ENCODE assay signal across 13 cellular contexts in genomic region chr11:117862019-117862725, GRCh38. TPM values are rescaled to one million over a fixed set of nuclear protein-coding genes. Genes with fewer than 3 reads are reported as not detected.
DNase-seq lines count a peak whose midpoint lies in the region; ATAC-seq and TF ChIP-seq lines count a peak whose summit lies in the region.
"Had no signal": no experiment of that assay in that cellular context is flagged by ENCODE, and none has a peak within 500 bp of the region (broad histone marks: within the 10 kb centered on the region; RNA-seq: fewer than 3 reads in every experiment).

No MANE protein-coding gene starts in this region.

- no peaks in the 10 kb centered on the region for H3F3A ChIP-seq in GM23338 (replicated peaks; ENCODE audit: low read depth)

- TF ChIP-seq CTCF in GM23338 (conservative IDR thresholded peaks at IDR 0.05; ENCODE audit: low read depth in 2 of 2) (no peak), right lobe of liver (IDR thresholded peaks at IDR 0.05) (no peak), WERI-Rb-1 (IDR thresholded peaks at IDR 0.05; ENCODE audit: low read depth, low read length) (no peak)

- H2AFZ ChIP-seq in GM23338: no peak overlapping the region

- no peak for TF ChIP-seq POLR2A in right lobe of liver (IDR thresholded peaks at IDR 0.05)

- no peaks in the 10 kb centered on the region for H3K9me3 ChIP-seq in right lobe of liver
- H3K9me3 ChIP-seq in WERI-Rb-1 (ENCODE audit: severe bottlenecking): no peaks in the 10 kb centered on the region

- H3K27me3 Mint-ChIP-seq in GM23338 (ENCODE audit: insufficient read depth, low read depth, poor library complexity): no peaks in the 10 kb centered on the region
- H3K27me3 Mint-ChIP-seq: activated naive CD4-positive, alpha-beta T cell treated with anti-CD3 and anti-CD28 coated beads, Interleukin-2, amount 50 U/mL, for 24 hours had no signal

- no peak for DNase-seq in GM23338 (ENCODE audit: low spot score)
- peak in 1 of 3 donors; percentile 37 for DNase-seq in right lobe of liver
- no peak for DNase-seq in sciatic nerve (ENCODE audit: low spot score)
- DNase-seq in WERI-Rb-1: no peak
- no peak for DNase-seq in retina
- no peak for DNase-seq in KBM-7
- DNase-seq: stimulated activated CD4-positive, alpha-beta T cell treated with anti-CD3 and anti-CD28 coated beads, Interleukin-12 subunit alpha, Interleukin-12 subunit beta, amount 100 ng/mL, for 4 hours; T-helper 9 cell had no signal

- no peaks in the 10 kb centered on the region for H3K9me2 ChIP-seq in GM23338 (ENCODE audit: insufficient read depth)

- WGBS in right lobe of liver (ENCODE audit: insufficient coverage, low coverage, low lambda C conversion rate, missing lambda C conversion rate): 48% methylated on average over 7 of the region's 12 CpGs

- H3K27me3 ChIP-seq in GM23338 (ENCODE audit: insufficient read depth) (no peaks in the 10 kb centered on the region), right lobe of liver (no peaks in the 10 kb centered on the region), WERI-Rb-1 (ENCODE audit: insufficient read depth, low read depth, severe bottlenecking) (no peaks in the 10 kb centered on the region)

- intact Hi-C loops in right lobe of liver (cut with DNase I) (no loop called here), sciatic nerve (cut with DNase I) (no loop called here)

- H3K27ac Mint-ChIP-seq in GM23338: no peak overlapping the region
- H3K27ac Mint-ChIP-seq: activated naive CD4-positive, alpha-beta T cell treated with anti-CD3 and anti-CD28 coated beads, Interleukin-2, amount 50 U/mL, for 24 hours had no signal

- peak overlapping the region; percentile 64 for H3K4me2 ChIP-seq in GM23338

- peaks cover 26% of the 10 kb centered on the region for H3K4me1 Mint-ChIP-seq in GM23338
- H3K4me1 Mint-ChIP-seq: activated naive CD4-positive, alpha-beta T cell treated with anti-CD3 and anti-CD28 coated beads, Interleukin-2, amount 50 U/mL, for 24 hours had no signal

- H3K4me3 ChIP-seq in GM23338: no peak overlapping the region
- no peak overlapping the region for H3K4me3 ChIP-seq in right lobe of liver
- H3K4me3 ChIP-seq in WERI-Rb-1 (ENCODE audit: low read depth, low read length): no peak overlapping the region

- H3K4me1 ChIP-seq in GM23338 (ENCODE audit: insufficient read depth): peaks cover 18% of the 10 kb centered on the region
- H3K4me1 ChIP-seq in right lobe of liver: no peaks in the 10 kb centered on the region

- peak overlapping the region; percentile 45; the same call in 1 of the 2 replicates for H3K27ac ChIP-seq in GM23338 (ENCODE audit: low read depth)
- H3K27ac ChIP-seq in cingulate gyrus (ENCODE audit: low read depth, low read length): peak overlapping the region; percentile 73
- peak overlapping the region; percentile 60 to 74 (median 66) for H3K27ac ChIP-seq in right lobe of liver
- no peak overlapping the region for H3K27ac ChIP-seq in WERI-Rb-1

- H4K20me1 ChIP-seq in GM23338 (replicated peaks; ENCODE audit: insufficient read depth): peaks cover 9% of the 10 kb centered on the region

- ATAC-seq in GM23338: no peak
- ATAC-seq in right lobe of liver: peak in 1 of 4 donors; percentile 21
- peak; percentile 60 for ATAC-seq in sciatic nerve
- ATAC-seq in HG02610 (IDR thresholded peaks at IDR 0.05; ENCODE audit: unreplicated experiment): no peak
- ATAC-seq: naive thymus-derived CD8-positive, alpha-beta T cell had no signal

- H3K79me2 ChIP-seq in GM23338 (replicated peaks; ENCODE audit: insufficient read depth): peaks cover 28% of the 10 kb centered on the region

- H3K9me3 Mint-ChIP-seq in GM23338: no peaks in the 10 kb centered on the region; the same call in 2 of the 3 replicates
- H3K9me3 Mint-ChIP-seq: activated naive CD4-positive, alpha-beta T cell treated with anti-CD3 and anti-CD28 coated beads, Interleukin-2, amount 50 U/mL, for 24 hours; naive thymus-derived CD8-positive, alpha-beta T cell had no signal

- H3K4me3 Mint-ChIP-seq in GM23338: no peak overlapping the region
- H3K4me3 Mint-ChIP-seq: activated naive CD4-positive, alpha-beta T cell treated with anti-CD3 and anti-CD28 coated beads, Interleukin-2, amount 50 U/mL, for 24 hours; naive thymus-derived CD8-positive, alpha-beta T cell had no signal

- no peaks in the 10 kb centered on the region for H3K36me3 Mint-ChIP-seq in GM23338 (ENCODE audit: low read depth)
- H3K36me3 Mint-ChIP-seq: activated naive CD4-positive, alpha-beta T cell treated with anti-CD3 and anti-CD28 coated beads, Interleukin-2, amount 50 U/mL, for 24 hours; naive thymus-derived CD8-positive, alpha-beta T cell had no signal

- in situ Hi-C loops in KBM-7 (cut with MboI; ENCODE audit: low pct_unique_long_range_greater_than_20kb, low sequenced_read_pairs): no loop called here

- H3K36me3 ChIP-seq in GM23338 (ENCODE audit: insufficient read depth): no peaks in the 10 kb centered on the region
- H3K36me3 ChIP-seq in right lobe of liver: no peaks in the 10 kb centered on the region
- H3K36me3 ChIP-seq in WERI-Rb-1: no peaks in the 10 kb centered on the region; the same call in 1 of the 2 replicates

TF ChIP-seq in GM23338, 12 proteins besides CTCF, POLR2A, EP300 and RAD21:
- no peak for TF ChIP-seq POLR2AphosphoS5 (IDR thresholded peaks at IDR 0.05; ENCODE audit: low read depth)

RNA-seq across cellular contexts. Expression of gene FXYD6, which starts 14.3 kb away (rescaled TPM):
- 25.6 and 30.7 TPM in 2 replicates for total RNA-seq in GM23338 (2014; rRNA removed; shearing (Covaris generic))
- polyA plus RNA-seq in GM23338 (2016; fragmentation: Nextera tagmentation; extraction: Ambion mirVana): 21.8 and 26.2 TPM in 2 replicates
- 10 to 100 TPM in 2 of 6 experiments, 1 to 10 TPM in 4; 4.9 to 14.4 (median 8.9) TPM for total RNA-seq in right lobe of liver
- 141 TPM for total RNA-seq in sciatic nerve
- total RNA-seq: naive thymus-derived CD8-positive, alpha-beta T cell had no signal
- polyA plus RNA-seq: naive thymus-derived CD8-positive, alpha-beta T cell had no signal

RNA-seq across cellular contexts. Expression of gene FXYD2, which starts 37.6 kb away (rescaled TPM):
- total RNA-seq in GM23338 (2014; rRNA removed; shearing (Covaris generic)): 0.12 and 0.59 TPM in 2 replicates
- 0.12 and 1.4 TPM in 2 replicates for polyA plus RNA-seq in GM23338 (2016; fragmentation: Nextera tagmentation; extraction: Ambion mirVana)
- total RNA-seq in right lobe of liver: 10 to 100 TPM in 5 of 6 experiments, 1 to 10 TPM in 1; 9.3 to 13.7 (median 11.4) TPM
- total RNA-seq in sciatic nerve: 6.6 TPM
- total RNA-seq: RPMI7951 had no signal
